23 cellular contexts compared by ENCODE assay signal in genomic region chr20:49119972-49120371, GRCh38.
DNase-seq lines count a peak whose midpoint lies in the region; ATAC-seq, FAIRE-seq and TF ChIP-seq lines count a peak whose summit lies in the region.
"Had no signal": no experiment of that assay in that cellular context is flagged by ENCODE, and none has a peak within 500 bp of the region (broad histone marks: within the 10 kb centered on the region; RNA-seq: fewer than 3 reads in every experiment).

No MANE protein-coding gene starts in this region.

- no peaks in the 10 kb centered on the region; the same call in 1 of the 2 replicates for H4K20me1 ChIP-seq in HepG2 (ENCODE audit: insufficient read depth, low read length)

- H3K9me3 ChIP-seq in HepG2 (ENCODE audit: low read length) (no peaks in the 10 kb centered on the region), right lobe of liver (no peaks in the 10 kb centered on the region), T-helper 17 cell (ENCODE audit: control insufficient read depth, low read length, poor library complexity, severe bottlenecking) (no peaks in the 10 kb centered on the region)

- no peak overlapping the region for H3K27ac ChIP-seq in HepG2 (ENCODE audit: extremely low read length, insufficient read depth, low read length)
- no peak overlapping the region for H3K27ac ChIP-seq in right lobe of liver

- H3K4me3 Mint-ChIP-seq in T-helper 17 cell (no peak overlapping the region), glutamatergic neuron (ENCODE audit: unreplicated experiment) (no peak overlapping the region)
- no peak overlapping the region for H3K4me3 Mint-ChIP-seq in stimulated activated naive B cell treated with anti-CD40 and anti-IgM and Interleukin-4, amounts not matched to agents 10 μg/mL and 1 μg/mL and 100 μg/mL, for 72 hours
- H3K4me3 Mint-ChIP-seq: B cell, CD14-positive monocyte had no signal

- H3K79me2 ChIP-seq in HepG2 (ENCODE audit: insufficient read depth, low read length), result no peaks in the 10 kb centered on the region

- H3K36me3 ChIP-seq in HepG2 (replicated peaks in 1 of 2; ENCODE audit: control insufficient read depth in 1 of 2, insufficient read depth in 2 of 2, low read length in 2 of 2) (peaks cover 63 to 95% of the 10 kb centered on the region in 2 experiments), right lobe of liver (peaks cover 9 to 92% (median 51%) of the 10 kb centered on the region in 4 donors)

- no peak for TF ChIP-seq EP300 in HepG2 (IDR thresholded peaks at IDR 0.05; ENCODE audit: low read depth in 2 of 2, low read length in 2 of 2)
- TF ChIP-seq EP300 in HepG2 (CRISPR knock-in tag; IDR thresholded peaks at IDR 0.05; ENCODE audit: borderline replicate concordance), result no peak

- TF ChIP-seq POLR2A in HepG2 (IDR thresholded peaks at IDR 0.05; ENCODE audit: insufficient read depth in 1 of 2, low read depth in 2 of 2, low read length in 2 of 2) (no peak), right lobe of liver (IDR thresholded peaks at IDR 0.05) (no peak)

- H3K4me1 ChIP-seq in HepG2 (ENCODE audit: insufficient read depth, low read length) (no peaks in the 10 kb centered on the region), right lobe of liver (no peaks in the 10 kb centered on the region)

- H3K4me1 Mint-ChIP-seq in T-helper 17 cell, result peaks cover 3% of the 10 kb centered on the region
- peaks cover 2% of the 10 kb centered on the region for H3K4me1 Mint-ChIP-seq in glutamatergic neuron (ENCODE audit: low read depth, unreplicated experiment)
- no peaks in the 10 kb centered on the region for H3K4me1 Mint-ChIP-seq in stimulated activated naive B cell treated with anti-CD40 and anti-IgM and Interleukin-4, amounts not matched to agents 10 μg/mL and 1 μg/mL and 100 μg/mL, for 72 hours
- H3K4me1 Mint-ChIP-seq: B cell, CD14-positive monocyte had no signal

- no peak for TF ChIP-seq CTCF in HepG2 (CRISPR knock-in tag; IDR thresholded peaks at IDR 0.05)
- no peak for TF ChIP-seq CTCF in right lobe of liver (IDR thresholded peaks at IDR 0.05)
- TF ChIP-seq CTCF in glutamatergic neuron (IDR thresholded peaks at IDR 0.05; ENCODE audit: partially characterized antibody, unreplicated experiment), result no peak

- DNase-seq in HepG2 (ENCODE audit: low spot score), result no peak
- no peak for DNase-seq in right lobe of liver
- no peak for DNase-seq in T-helper 17 cell
- DNase-seq in glutamatergic neuron, result no peak
- DNase-seq in stimulated activated naive B cell treated with anti-CD40 and anti-IgM and Interleukin-4, amounts not matched to agents 10 μg/mL and 1 μg/mL and 100 μg/mL, for 72 hours, result no peak
- no peak for DNase-seq in pons (ENCODE audit: low spot score)
- DNase-seq: DMS53, GDM1, H7, NCI-H1694, NCI-H2081 treated with DMSO at 0.1 percent for 48 hours, NCI-H2171 treated with DMSO at 0.1 percent for 48 hours, NCI-H526, OCI-M1 had no signal

- CTCF ChIA-PET in HepG2 (lab: Yijun Ruan, JAX; ENCODE audit: low intra/inter-chr PET ratio, low total read pairs), result no interaction called here

- H3K27me3 ChIP-seq in HepG2 (ENCODE audit: control insufficient read depth in 1 of 2, insufficient read depth in 2 of 2, low read length in 2 of 2), result no peaks in the 10 kb centered on the region
- H3K27me3 ChIP-seq in right lobe of liver, result no peaks in the 10 kb centered on the region

- intact Hi-C loops in HepG2 (cut with micrococcal nuclease; ENCODE audit: unreplicated experiment), result no loop called here
- intact Hi-C loops in right lobe of liver (cut with DNase I), result no loop called here

- 98% methylated on average over 7 of the region's 7 CpGs for WGBS in HepG2 (ENCODE audit: low lambda C conversion rate)
- WGBS in right lobe of liver (ENCODE audit: insufficient coverage, low coverage, low lambda C conversion rate, missing lambda C conversion rate), result 64% methylated on average over 2 of the region's 7 CpGs

- FAIRE-seq in HepG2 (lab: Jason Lieb, UNC), result no peak
- FAIRE-seq: A204.1, D721Med, GM18507, GM19239, RCC 7860 had no signal

- no TSS peak for BruUV-seq in HepG2 (replicated peaks; lab: Mats Ljungman, UMichigan)

- H3K36me3 Mint-ChIP-seq in T-helper 17 cell (ENCODE audit: low read depth), result peaks cover 17% of the 10 kb centered on the region
- H3K36me3 Mint-ChIP-seq in glutamatergic neuron (ENCODE audit: unreplicated experiment), result no peaks in the 10 kb centered on the region
- H3K36me3 Mint-ChIP-seq in stimulated activated naive B cell treated with anti-CD40 and anti-IgM and Interleukin-4, amounts not matched to agents 10 μg/mL and 1 μg/mL and 100 μg/mL, for 72 hours, result peaks cover 56 to 72% of the 10 kb centered on the region in 2 donors

- H3K27ac Mint-ChIP-seq in T-helper 17 cell, result peak overlapping the region; percentile 57
- peak overlapping the region; percentile 64 for H3K27ac Mint-ChIP-seq in glutamatergic neuron (ENCODE audit: unreplicated experiment)
- H3K27ac Mint-ChIP-seq in stimulated activated naive B cell treated with anti-CD40 and anti-IgM and Interleukin-4, amounts not matched to agents 10 μg/mL and 1 μg/mL and 100 μg/mL, for 72 hours, result peak overlapping the region; percentile 59
- H3K27ac Mint-ChIP-seq: B cell had no signal

- no peak for TF ChIP-seq RAD21 in HepG2 (CRISPR knock-in tag; IDR thresholded peaks at IDR 0.05)

- no peak for ATAC-seq in HepG2
- no peak for ATAC-seq in right lobe of liver
- ATAC-seq in T-helper 17 cell, result no peak
- ATAC-seq in stimulated activated naive B cell treated with anti-CD40 and anti-IgM and Interleukin-4, amounts not matched to agents 10 μg/mL and 1 μg/mL and 100 μg/mL, for 72 hours (replicated peaks), result no peak
- no peak for ATAC-seq in SK-N-SH treated with all-trans-retinoic acid at 6 μM for 48 hours
- ATAC-seq in GM18907 (IDR thresholded peaks at IDR 0.05; ENCODE audit: unreplicated experiment), result no peak

- no peaks in the 10 kb centered on the region for H3K27me3 Mint-ChIP-seq in T-helper 17 cell
- peaks cover 4% of the 10 kb centered on the region for H3K27me3 Mint-ChIP-seq in glutamatergic neuron (ENCODE audit: unreplicated experiment)
- no peaks in the 10 kb centered on the region for H3K27me3 Mint-ChIP-seq in stimulated activated naive B cell treated with anti-CD40 and anti-IgM and Interleukin-4, amounts not matched to agents 10 μg/mL and 1 μg/mL and 100 μg/mL, for 72 hours
- H3K27me3 Mint-ChIP-seq: B cell had no signal

- no peak overlapping the region for H3K9ac ChIP-seq in HepG2 (ENCODE audit: insufficient read depth, low read depth, low read length)

- H3K4me3 ChIP-seq in HepG2 (replicated peaks in 1 of 3; ENCODE audit: insufficient read depth in 1 of 3, low read depth in 2 of 3, low read length in 3 of 3) (no peak overlapping the region), right lobe of liver (no peak overlapping the region)

- H3K9me3 Mint-ChIP-seq in glutamatergic neuron (ENCODE audit: unreplicated experiment), result peaks cover 3% of the 10 kb centered on the region
- no peaks in the 10 kb centered on the region for H3K9me3 Mint-ChIP-seq in stimulated activated naive B cell treated with anti-CD40 and anti-IgM and Interleukin-4, amounts not matched to agents 10 μg/mL and 1 μg/mL and 100 μg/mL, for 72 hours

- H2AFZ ChIP-seq in HepG2 (ENCODE audit: low read length), result no peak overlapping the region

- no peak overlapping the region for H3K4me2 ChIP-seq in HepG2 (ENCODE audit: low read depth, low read length)

- POLR2A ChIA-PET in HepG2 (lab: Yijun Ruan, JAX), result no interaction called here

- in situ Hi-C loops in HepG2 (cut with HindIII; ENCODE audit: extremely low pct_ligation_motif_present, low pct_unique_long_range_greater_than_20kb), result no loop called here

TF ChIP-seq in HepG2, 621 proteins besides CTCF, POLR2A, EP300 and RAD21 (continues in another document):
- TF ChIP-seq SP1 (IDR thresholded peaks at IDR 0.05) (no peak), SP1 (CRISPR knock-in tag; IDR thresholded peaks at IDR 0.05) (no peak), PREB (CRISPR knock-in tag; IDR thresholded peaks at IDR 0.05) (no peak), DNMT3B (CRISPR knock-in tag; conservative IDR thresholded peaks at IDR 0.05) (no peak), MAFF (IDR thresholded peaks at IDR 0.05; ENCODE audit: low read depth, low read length) (peak; percentile 95), ZNF788 (CRISPR knock-in tag; IDR thresholded peaks at IDR 0.05; ENCODE audit: borderline replicate concordance) (no peak), MTA3 (CRISPR knock-in tag; IDR thresholded peaks at IDR 0.05) (no peak), RCOR2 (CRISPR knock-in tag; IDR thresholded peaks at IDR 0.05) (no peak), SKI (IDR thresholded peaks at IDR 0.05; ENCODE audit: partially characterized antibody) (no peak), MED1 (CRISPR knock-in tag; IDR thresholded peaks at IDR 0.05) (no peak)

TF ChIP-seq in SK-N-SH treated with all-trans-retinoic acid at 6 μM for 48 hours, 23 proteins besides CTCF, POLR2A, EP300 and RAD21 (continues in another document):
- TF ChIP-seq ZFP30 (CRISPR knock-in tag; IDR thresholded peaks at IDR 0.05) (no peak), ESRRG (CRISPR knock-in tag; IDR thresholded peaks at IDR 0.05) (no peak), ZFP3 (CRISPR knock-in tag; IDR thresholded peaks at IDR 0.05) (no peak), GLIS3 (CRISPR knock-in tag; IDR thresholded peaks at IDR 0.05) (no peak), TCF4 (CRISPR knock-in tag; IDR thresholded peaks at IDR 0.05; ENCODE audit: borderline replicate concordance) (no peak), PPARA (CRISPR knock-in tag; IDR thresholded peaks at IDR 0.05; ENCODE audit: borderline replicate concordance) (no peak), PATZ1 (CRISPR knock-in tag; IDR thresholded peaks at IDR 0.05; ENCODE audit: borderline replicate concordance) (no peak)
